Comparison of ENCODE assay signal across 1 cellular context in the genomic region with DNA sequence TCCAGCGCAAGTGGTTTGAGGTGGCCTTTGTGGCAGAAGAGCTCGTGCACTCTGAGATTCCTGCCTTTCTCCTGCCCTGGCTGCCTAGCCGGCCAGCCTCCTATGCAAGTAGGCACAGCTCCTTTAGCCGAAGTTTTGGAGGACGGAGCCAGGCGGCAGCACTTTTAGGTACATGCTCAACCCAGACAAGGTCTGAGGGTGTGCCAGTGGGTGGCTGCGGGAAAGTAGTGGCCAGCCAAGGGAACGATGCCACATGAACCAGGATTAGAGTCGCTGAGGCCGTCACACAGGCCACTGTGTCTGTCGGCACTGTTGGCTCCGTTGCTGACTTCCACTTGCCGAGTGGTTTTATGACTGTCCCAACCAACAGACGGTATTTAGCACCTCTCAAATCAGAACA.
TF ChIP-seq lines count a peak whose summit lies in the region.

No MANE protein-coding gene starts in this region.

TF ChIP-seq in IMR-90, 13 proteins besides CTCF, POLR2A, EP300 and RAD21 (continued from another document):
- TF ChIP-seq MAZ (IDR thresholded peaks at IDR 0.05; ENCODE audit: borderline replicate concordance, low read depth, low read length): no peak
- TF ChIP-seq MXI1 (IDR thresholded peaks at IDR 0.05; ENCODE audit: borderline replicate concordance, low read depth, low read length): no peak
- TF ChIP-seq, protein P1, sequence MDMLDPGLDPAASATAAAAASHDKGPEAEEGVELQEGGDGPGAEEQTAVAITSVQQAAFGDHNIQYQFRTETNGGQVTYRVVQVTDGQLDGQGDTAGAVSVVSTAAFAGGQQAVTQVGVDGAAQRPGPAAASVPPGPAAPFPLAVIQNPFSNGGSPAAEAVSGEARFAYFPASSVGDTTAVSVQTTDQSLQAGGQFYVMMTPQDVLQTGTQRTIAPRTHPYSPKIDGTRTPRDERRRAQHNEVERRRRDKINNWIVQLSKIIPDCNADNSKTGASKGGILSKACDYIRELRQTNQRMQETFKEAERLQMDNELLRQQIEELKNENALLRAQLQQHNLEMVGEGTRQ (IDR thresholded peaks at IDR 0.05; ENCODE audit: low read depth, low read length): no peak
- TF ChIP-seq CEBPB (IDR thresholded peaks at IDR 0.05; ENCODE audit: low read depth, low read length): no peak
- TF ChIP-seq, protein P2, sequence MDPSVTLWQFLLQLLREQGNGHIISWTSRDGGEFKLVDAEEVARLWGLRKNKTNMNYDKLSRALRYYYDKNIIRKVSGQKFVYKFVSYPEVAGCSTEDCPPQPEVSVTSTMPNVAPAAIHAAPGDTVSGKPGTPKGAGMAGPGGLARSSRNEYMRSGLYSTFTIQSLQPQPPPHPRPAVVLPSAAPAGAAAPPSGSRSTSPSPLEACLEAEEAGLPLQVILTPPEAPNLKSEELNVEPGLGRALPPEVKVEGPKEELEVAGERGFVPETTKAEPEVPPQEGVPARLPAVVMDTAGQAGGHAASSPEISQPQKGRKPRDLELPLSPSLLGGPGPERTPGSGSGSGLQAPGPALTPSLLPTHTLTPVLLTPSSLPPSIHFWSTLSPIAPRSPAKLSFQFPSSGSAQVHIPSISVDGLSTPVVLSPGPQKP (IDR thresholded peaks at IDR 0.05; ENCODE audit: borderline replicate concordance, low read depth, low read length): no peak
- TF ChIP-seq BHLHE40 (IDR thresholded peaks at IDR 0.05; ENCODE audit: low read depth, low read length): no peak
- TF ChIP-seq RCOR1 (IDR thresholded peaks at IDR 0.05; ENCODE audit: insufficient replicate concordance, low read length): no peak
- TF ChIP-seq RFX5 (IDR thresholded peaks at IDR 0.05; ENCODE audit: low read depth, low read length): no peak
